12 cellular contexts compared by ENCODE assay signal in genomic region chr3:177499779-177500423, GRCh38.
"Had no signal": no experiment of that assay in that cellular context is flagged by ENCODE, and none has a peak within 500 bp of the region (broad histone marks: within the 10 kb centered on the region; RNA-seq: fewer than 3 reads in every experiment).

No MANE protein-coding gene starts in this region.

- ATAC-seq: activated T-cell treated with anti-CD3 and anti-CD28 coated beads, Interleukin-2, amount 50 U/mL, for 72 hours; left cardiac atrium had no signal

- H3K27me3 Mint-ChIP-seq: activated CD4-positive, alpha-beta memory T cell treated with anti-CD3 and anti-CD28 coated beads, Interleukin-2, amount 10 ng/mL, durations not matched to agents 7 days and 5 days; activated naive CD8-positive, alpha-beta T cell treated with anti-CD3 and anti-CD28 coated beads for 36 hours had no signal

- H3K4me1 Mint-ChIP-seq: activated CD4-positive, alpha-beta memory T cell treated with anti-CD3 and anti-CD28 coated beads, Interleukin-2, amount 10 ng/mL, durations not matched to agents 7 days and 5 days; immature natural killer cell had no signal

- H3K27ac Mint-ChIP-seq: activated CD4-positive, alpha-beta memory T cell treated with anti-CD3 and anti-CD28 coated beads, Interleukin-2, amount 10 ng/mL, durations not matched to agents 7 days and 5 days; activated naive CD8-positive, alpha-beta T cell treated with anti-CD3 and anti-CD28 coated beads for 36 hours; activated T-cell treated with anti-CD3 and anti-CD28 coated beads, Interleukin-2, amount 50 U/mL, for 72 hours; immature natural killer cell had no signal

- H3K36me3 ChIP-seq: ovary, tibial nerve had no signal

- H3K4me3 ChIP-seq: ovary, skin epidermis, tibial nerve had no signal

- H3K9me3 ChIP-seq: ovary, tibial nerve had no signal

- H3K36me3 Mint-ChIP-seq: activated naive CD8-positive, alpha-beta T cell treated with anti-CD3 and anti-CD28 coated beads for 36 hours had no signal

- H3K27me3 ChIP-seq: ovary, tibial nerve had no signal

- H3K4me3 Mint-ChIP-seq: activated CD4-positive, alpha-beta memory T cell treated with anti-CD3 and anti-CD28 coated beads, Interleukin-2, amount 10 ng/mL, durations not matched to agents 7 days and 5 days; activated naive CD8-positive, alpha-beta T cell treated with anti-CD3 and anti-CD28 coated beads for 36 hours; activated T-cell treated with anti-CD3 and anti-CD28 coated beads, Interleukin-2, amount 50 U/mL, for 72 hours; immature natural killer cell had no signal

- H3K27ac ChIP-seq: ovary, skin epidermis, tibial nerve had no signal

- H3K9me3 Mint-ChIP-seq: activated CD4-positive, alpha-beta memory T cell treated with anti-CD3 and anti-CD28 coated beads, Interleukin-2, amount 10 ng/mL, durations not matched to agents 7 days and 5 days; activated naive CD8-positive, alpha-beta T cell treated with anti-CD3 and anti-CD28 coated beads for 36 hours; immature natural killer cell had no signal

- DNase-seq: activated CD4-positive, alpha-beta memory T cell treated with anti-CD3 and anti-CD28 coated beads, Interleukin-2, amount 10 ng/mL, durations not matched to agents 7 days and 5 days; activated CD4-positive, alpha-beta T cell treated with anti-CD3 and anti-CD28 coated beads for 1 hour; activated gamma-delta T cell treated with Interleukin-2 at 50 U/mL for 16 hours; activated naive CD8-positive, alpha-beta T cell treated with anti-CD3 and anti-CD28 coated beads for 36 hours; activated T-cell treated with anti-CD3 and anti-CD28 coated beads, Interleukin-2, amount 50 U/mL, for 72 hours; immature natural killer cell; left cardiac atrium; mesendoderm; ovary; SW 1271 had no signal
